In genomic region chr14:100076133-100076532, GRCh38 we compare ENCODE assay signal across 9 cellular contexts. TPM values are rescaled to one million over a fixed set of nuclear protein-coding genes. Genes with fewer than 3 reads are reported as not detected.
A peak's percentile ranks its signal among the peaks of the same experiment; 100 is the strongest.
DNase-seq lines count a peak whose midpoint lies in the region; ATAC-seq, FAIRE-seq and TF ChIP-seq lines count a peak whose summit lies in the region.
"Had no signal": no experiment of that assay in that cellular context is flagged by ENCODE, and none has a peak within 500 bp of the region (broad histone marks: within the 10 kb centered on the region; RNA-seq: fewer than 3 reads in every experiment).

No MANE protein-coding gene starts in this region.

- no peak overlapping the region for H3K4me3 Mint-ChIP-seq in Calu3 (ENCODE audit: low read depth, unreplicated experiment)
- H3K4me3 Mint-ChIP-seq: brain had no signal

- no peak for TF ChIP-seq POLR2A in Peyer's patch (IDR thresholded peaks at IDR 0.05)
- no peak for TF ChIP-seq POLR2A in breast epithelium (IDR thresholded peaks at IDR 0.05)

- FAIRE-seq in GM19239 (lab: Jason Lieb, UNC), result no peak

- H3K36me3 Mint-ChIP-seq in Calu3 (ENCODE audit: insufficient read depth, unreplicated experiment), result no peaks in the 10 kb centered on the region
- H3K36me3 Mint-ChIP-seq: brain had no signal

- ATAC-seq in GM19463 (IDR thresholded peaks at IDR 0.05; ENCODE audit: unreplicated experiment) (peak; percentile 29), lower lobe of right lung (peak; percentile 59 to 78)

- H3K27ac ChIP-seq in Peyer's patch (peak overlapping the region in 3 of 4 donors; percentile 33 to 46 (median 45)), breast epithelium (peak overlapping the region; percentile 76 to 80), lower lobe of right lung (peak overlapping the region; percentile 37)

- H3K4me3 ChIP-seq in Peyer's patch (no peak overlapping the region), breast epithelium (no peak overlapping the region), lower lobe of right lung (no peak overlapping the region)

- H3K9me3 ChIP-seq in Peyer's patch, result no peaks in the 10 kb centered on the region
- no peaks in the 10 kb centered on the region for H3K9me3 ChIP-seq in breast epithelium
- no peaks in the 10 kb centered on the region for H3K9me3 ChIP-seq in lower lobe of right lung

- H3K36me3 ChIP-seq in Peyer's patch (no peaks in the 10 kb centered on the region), breast epithelium (no peaks in the 10 kb centered on the region), lower lobe of right lung (no peaks in the 10 kb centered on the region)

- DNase-seq in AG08396 (ENCODE audit: low spot score) (peak; percentile 16), Peyer's patch (no peak), breast epithelium (ENCODE audit: low spot score in 2 of 2) (no peak), lower lobe of right lung (peak; percentile 71), GM19239 (ENCODE audit: insufficient read length, low spot score) (no peak), Calu3 (no peak), NCI-H446 treated with DMSO at 0.1 percent for 48 hours (lab: John Stamatoyannopoulos, UW) (no peak)

- H3K27me3 ChIP-seq in Peyer's patch (no peaks in the 10 kb centered on the region), breast epithelium (no peaks in the 10 kb centered on the region), lower lobe of right lung (ENCODE audit: low read depth) (no peaks in the 10 kb centered on the region)

- no peaks in the 10 kb centered on the region for H3K4me1 Mint-ChIP-seq in Calu3 (ENCODE audit: low read depth, unreplicated experiment)

- peak in 4 of 6 experiments; percentile 7 to 29 (median 20) for TF ChIP-seq CTCF in Peyer's patch (IDR thresholded peaks at IDR 0.05)
- TF ChIP-seq CTCF in breast epithelium (IDR thresholded peaks at IDR 0.05), result peak in 1 of 3 donors; percentile 12
- TF ChIP-seq CTCF in lower lobe of right lung (IDR thresholded peaks at IDR 0.05), result peak; percentile 45
- TF ChIP-seq CTCF in Calu3 (IDR thresholded peaks at IDR 0.05; ENCODE audit: unreplicated experiment), result no peak

- H3K4me1 ChIP-seq in Peyer's patch (peaks cover 0 to 32% (median 17%) of the 10 kb centered on the region in 4 donors), breast epithelium (peaks cover 9 to 19% of the 10 kb centered on the region in 2 donors), lower lobe of right lung (peaks cover 88% of the 10 kb centered on the region)

- no peaks in the 10 kb centered on the region for H3K27me3 Mint-ChIP-seq in Calu3 (ENCODE audit: unreplicated experiment)
- H3K27me3 Mint-ChIP-seq: brain had no signal

- no peaks in the 10 kb centered on the region for H3K9me3 Mint-ChIP-seq in Calu3 (ENCODE audit: low read depth, unreplicated experiment)
- H3K9me3 Mint-ChIP-seq: brain had no signal

- CTCF ChIA-PET in Calu3 (lab: Charles Lee), result no interaction called here

- BruUV-seq in Calu3 (replicated peaks; lab: Mats Ljungman, UMichigan), result no TSS peak

- H3K27ac Mint-ChIP-seq in Calu3 (ENCODE audit: unreplicated experiment), result no peak overlapping the region

- intact Hi-C loops in breast epithelium (cut with DNase I; ENCODE audit: low total_unique reads) (no loop called here), lower lobe of right lung (cut with DNase I) (no loop called here), Calu3 (cut with micrococcal nuclease; ENCODE audit: unreplicated experiment) (no loop called here)

RNA-seq across cellular contexts. Expression of gene EVL, which starts 10.9 kb away (rescaled TPM):
- total RNA-seq in Peyer's patch (100 to 1,000 TPM in 2 of 4 donors, 10 to 100 TPM in 2; 44.9 to 409 (median 110) TPM), breast epithelium (100 to 1,000 TPM in 2 of 3 donors, 10 to 100 TPM in 1; 50.7 to 116 (median 107) TPM), lower lobe of right lung (226 TPM), Calu3 (2022) (24.7 and 33.5 TPM in 2 replicates)

Comparison
In these comparisons a context has a peak if more than half of its experiments do, and no peak if none do; other contexts are left out.
1. DNase-seq: peak in AG08396 (single experiment) and lower lobe of right lung (single experiment); none in Peyer's patch (0 of 3), breast epithelium (0 of 2), GM19239 (single experiment), Calu3 (single experiment) and NCI-H446 treated with DMSO at 0.1 percent for 48 hours (single experiment).
2. Peak in every context shown above with its lines, with median percentiles within 50 percentile points of each other: H3K27ac ChIP-seq.